In the genomic region with DNA sequence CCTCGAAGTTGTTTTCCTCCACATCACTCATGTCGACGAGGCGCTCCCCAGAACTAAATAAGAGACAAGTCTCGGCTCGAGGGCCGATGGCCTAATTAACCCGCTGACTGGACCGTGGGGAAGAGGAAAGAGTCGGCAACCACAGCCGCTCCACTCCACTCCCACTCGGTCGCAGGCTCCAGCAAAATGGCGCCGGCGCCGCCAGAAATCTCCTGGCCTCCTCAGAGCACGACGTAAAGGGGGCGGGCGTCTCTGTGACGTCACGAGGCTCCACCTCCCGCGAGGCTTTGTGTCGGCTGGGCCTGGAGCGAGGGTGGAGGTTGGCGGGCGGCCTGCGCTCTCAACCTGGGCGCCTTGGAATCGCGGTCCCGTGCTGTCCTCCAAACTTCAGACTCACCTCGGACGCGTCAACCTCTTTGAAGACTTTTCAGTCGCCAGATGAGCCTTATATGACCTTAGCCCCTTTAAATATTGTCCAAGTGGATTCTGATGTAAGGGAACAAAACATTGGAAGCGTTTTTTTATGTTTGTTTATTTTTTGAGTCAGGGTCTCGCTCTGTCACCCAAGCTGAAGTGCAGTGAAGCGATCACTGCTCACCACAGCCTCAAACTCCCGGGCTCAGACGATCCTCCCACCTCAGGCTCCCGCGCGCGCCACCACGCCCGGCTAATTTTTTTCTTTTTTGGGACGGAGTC, we compare ENCODE assay signal across 8 cellular contexts. TPM values are rescaled to one million over a fixed set of nuclear protein-coding genes. Genes with fewer than 3 reads are reported as not detected.
A peak's percentile ranks its signal among the peaks of the same experiment; 100 is the strongest.
DNase-seq lines count a peak whose midpoint lies in the region; ATAC-seq lines count a peak whose summit lies in the region.

Gene TRA2A (minus strand): TSS at position 188 of the 696 bp plus-strand sequence. CDS start 157 bp downstream, at position 31.

- DNase-seq in Caki2 (ENCODE audit: low read depth) = peak; percentile 98
- peak in 75 of 76 experiments; percentile 66 to 99 (median 92) for DNase-seq in HUDEP-2 (lab: John Stamatoyannopoulos, UW; ENCODE audit: unreplicated experiment in 76 of 76)
- peak; percentile 83 for DNase-seq in NOMO-1 treated with dmso at 0.1 percent for 144 hours (lab: John Stamatoyannopoulos, UW; ENCODE audit: unreplicated experiment)
- peak; percentile 88 to 94 (median 90) for DNase-seq in activated CD8-positive, alpha-beta memory T cell treated with anti-CD3 and anti-CD28 coated beads for 48 hours (ENCODE audit: low read depth in 2 of 3, low spot score in 2 of 3)
- DNase-seq in effector memory CD8-positive, alpha-beta T cell = peak; percentile 94 to 99 (median 95)
- peak; percentile 97 to 98 for DNase-seq in memory B cell (ENCODE audit: low spot score in 2 of 2)
- peak; percentile 95 for DNase-seq in stimulated activated CD8-positive, alpha-beta memory T cell treated with anti-CD3 and anti-CD28 coated beads, Interleukin-12 subunit alpha, Interleukin-12 subunit beta, amount 100 ng/mL, for 1 hour (ENCODE audit: low read depth)

- ATAC-seq in GM21390 (IDR thresholded peaks at IDR 0.05; ENCODE audit: unreplicated experiment) = peak; percentile 95
- peak; percentile 91 for ATAC-seq in effector memory CD8-positive, alpha-beta T cell (replicated peaks)
- ATAC-seq in memory B cell (ENCODE audit: low read depth) = peak; percentile 83

- peak within 1 kb of the TSS; percentile 99 for H3K4me3 Mint-ChIP-seq in effector memory CD8-positive, alpha-beta T cell
- H3K4me3 Mint-ChIP-seq in memory B cell = peak within 1 kb of the TSS; percentile 98

- peaks cover 30 to 41% of the 10 kb centered on the region in 2 donors for H3K4me1 Mint-ChIP-seq in effector memory CD8-positive, alpha-beta T cell (ENCODE audit: low read depth in 2 of 2)
- H3K4me1 Mint-ChIP-seq in memory B cell = peaks cover 18% of the 10 kb centered on the region

- peaks cover 50% of the 10 kb centered on the region for H3K36me3 Mint-ChIP-seq in effector memory CD8-positive, alpha-beta T cell (ENCODE audit: insufficient read depth)
- H3K36me3 Mint-ChIP-seq in memory B cell = peaks cover 3% of the 10 kb centered on the region

- no peaks in the 10 kb centered on the region for H3K9me3 Mint-ChIP-seq in effector memory CD8-positive, alpha-beta T cell
- H3K9me3 Mint-ChIP-seq in memory B cell = no peaks in the 10 kb centered on the region

- in situ Hi-C loops in Caki2 (cut with HindIII; ENCODE audit: low pct_unique_long_range_greater_than_20kb, low sequenced_read_pairs) = no loop called here

- no peaks in the 10 kb centered on the region for H3K27me3 Mint-ChIP-seq in effector memory CD8-positive, alpha-beta T cell
- H3K27me3 Mint-ChIP-seq in memory B cell = no peaks in the 10 kb centered on the region

- H3K27ac Mint-ChIP-seq in effector memory CD8-positive, alpha-beta T cell = peak within 1 kb of the TSS; percentile 99 to 100
- peak within 1 kb of the TSS; percentile 99 for H3K27ac Mint-ChIP-seq in memory B cell

RNA-seq across cellular contexts. Expression of gene TRA2A, which starts in this region (rescaled TPM):
- 12.6 and 32.5 TPM in 2 replicates for total RNA-seq in Caki2 (2014; rRNA removed; shearing (Covaris generic); ENCODE audit: low replicate concordance)

Comparison
In these comparisons a context has a peak if more than half of its experiments do, and no peak if none do; other contexts are left out.
1. Peak in every context shown above with its lines: DNase-seq and ATAC-seq.